In genomic region chr15:89828324-89829145, GRCh38 we compare ENCODE assay signal across 11 cellular contexts. TPM values are rescaled to one million over a fixed set of nuclear protein-coding genes. Genes with fewer than 3 reads are reported as not detected.
DNase-seq lines count a peak whose midpoint lies in the region; ATAC-seq and TF ChIP-seq lines count a peak whose summit lies in the region.
"Had no signal": no experiment of that assay in that cellular context is flagged by ENCODE, and none has a peak within 500 bp of the region (broad histone marks: within the 10 kb centered on the region; RNA-seq: fewer than 3 reads in every experiment).

No MANE protein-coding gene starts in this region.

- H3K14ac ChIP-seq in trophoblast cell (ENCODE audit: low read length): peak overlapping the region; percentile 1

- intact Hi-C loops in heart left ventricle (cut with DNase I): loop anchor here in 2 of 10 donors (10.0 kb wide), 1 partner anchor 54 kb away; the partner anchor contains the start of gene MESP2 (in 2 of the 2)

- no peak overlapping the region for H3K18ac ChIP-seq in trophoblast cell (ENCODE audit: low read length)

- no peak overlapping the region for H2AFZ ChIP-seq in trophoblast cell (ENCODE audit: insufficient read depth, low read length, poor library complexity)

- no peak overlapping the region for H3K9ac ChIP-seq in trophoblast cell (ENCODE audit: low read length)
- H3K9ac ChIP-seq: KMS-11 had no signal

- no peak overlapping the region for H3K4ac ChIP-seq in trophoblast cell (ENCODE audit: low read depth, low read length)

- H4K8ac ChIP-seq in trophoblast cell (ENCODE audit: low read depth, low read length): no peak overlapping the region

- TF ChIP-seq CTCF in VCaP (conservative IDR thresholded peaks at IDR 0.05) (no peak), heart left ventricle (IDR thresholded peaks at IDR 0.05) (peak in 2 of 12 donors; percentile 12 to 13)

- no peak for TF ChIP-seq POLR2A in heart left ventricle (IDR thresholded peaks at IDR 0.05)

- H3K4me2 ChIP-seq in trophoblast cell (ENCODE audit: low read length): no peak overlapping the region
- H3K4me2 ChIP-seq: KMS-11 had no signal

- H3K79me1 ChIP-seq in trophoblast cell (ENCODE audit: low read length): no peaks in the 10 kb centered on the region

- no peak overlapping the region for H4K12ac ChIP-seq in trophoblast cell (ENCODE audit: low read depth, low read length)

- H3K27me3 ChIP-seq in heart left ventricle: no peaks in the 10 kb centered on the region
- no peaks in the 10 kb centered on the region for H3K27me3 ChIP-seq in trophoblast cell (ENCODE audit: insufficient read depth, low read length)

- 26 to 46% (median 33%) methylated on average over 13 to 16 of the region's 16 CpGs for WGBS in heart left ventricle, 4 donors
- no CpG with 5 or more reads among the region's 16 CpGs for WGBS in trophoblast cell (ENCODE audit: extremely low coverage, insufficient coverage, insufficient read length)

- H2BK5ac ChIP-seq in trophoblast cell (ENCODE audit: low read depth, low read length, poor library complexity): no peak overlapping the region

- no peak overlapping the region for H4K91ac ChIP-seq in trophoblast cell (ENCODE audit: low read depth, low read length)

- H3K79me2 ChIP-seq in trophoblast cell (ENCODE audit: control insufficient read depth, insufficient read depth, low read length, poor library complexity): no peaks in the 10 kb centered on the region

- H3K4me1 ChIP-seq in heart left ventricle (peaks cover 0 to 56% (median 14%) of the 10 kb centered on the region in 12 donors), trophoblast cell (ENCODE audit: control insufficient read depth in 1 of 2, insufficient read depth in 2 of 2, low read length in 2 of 2) (peaks cover 8 to 16% of the 10 kb centered on the region in 2 experiments)

- peak; percentile 29 to 82 (median 78) for ATAC-seq in heart left ventricle
- no peak for ATAC-seq in HG03097 (IDR thresholded peaks at IDR 0.05; ENCODE audit: low FRiP score, unreplicated experiment)
- no peak for ATAC-seq in HG03442 (IDR thresholded peaks at IDR 0.05; ENCODE audit: unreplicated experiment)

- peak overlapping the region in 1 of 12 donors; percentile 5 for H3K4me3 ChIP-seq in heart left ventricle
- H3K4me3 ChIP-seq in trophoblast cell (ENCODE audit: low read depth, low read length): no peak overlapping the region

- H3K27ac ChIP-seq in VCaP (peak overlapping the region; percentile 31; the same call in 1 of the 2 replicates), heart left ventricle (peak overlapping the region in 10 of 12 donors; percentile 0 to 66 (median 33)), trophoblast cell (ENCODE audit: low read depth, low read length) (no peak overlapping the region)
- H3K27ac ChIP-seq: KMS-11 had no signal

- DNase-seq in D341Med (ENCODE audit: low spot score) (peak; percentile 26), heart left ventricle (peak; percentile 45 to 79 (median 53)), trophoblast cell (peak in 1 of 2 donors; percentile 63), NCI-H774 (lab: John Stamatoyannopoulos, UW) (no peak)
- DNase-seq in stimulated activated CD4-positive, alpha-beta T cell treated with anti-CD3 and anti-CD28 coated beads, Interleukin-2, amount 100 ng/mL, for 48 hours: no peak
- DNase-seq: DMS153 had no signal

- H2BK120ac ChIP-seq in trophoblast cell (ENCODE audit: insufficient read depth, low read length, poor library complexity): no peak overlapping the region

- H2AK5ac ChIP-seq in trophoblast cell (ENCODE audit: low read length): no peak overlapping the region

- H3K36me3 ChIP-seq in heart left ventricle: peaks cover 0 to 16% (median 12%) of the 10 kb centered on the region in 9 donors
- peaks cover under 1 to 2% of the 10 kb centered on the region in 2 experiments for H3K36me3 ChIP-seq in trophoblast cell (ENCODE audit: control insufficient read depth in 1 of 2, insufficient read depth in 2 of 2, low read length in 2 of 2)

- H3K23ac ChIP-seq in trophoblast cell (ENCODE audit: low read length): no peak overlapping the region

- H2BK12ac ChIP-seq in trophoblast cell (ENCODE audit: low read length): peak overlapping the region; percentile 0

- no peaks in the 10 kb centered on the region for H3K9me3 ChIP-seq in heart left ventricle
- H3K9me3 ChIP-seq in trophoblast cell (ENCODE audit: insufficient read depth, low read depth, low read length): peaks cover 2% of the 10 kb centered on the region

RNA-seq across cellular contexts. Expression of gene ANPEP, which starts 13.9 kb away (rescaled TPM):
- total RNA-seq in heart left ventricle: 10 to 100 TPM in 3 of 9 donors, 1 to 10 TPM in 6; 1.1 to 37.6 (median 6.7) TPM
- polyA plus RNA-seq in heart left ventricle: 1 to 10 TPM; 4.6 to 9.2 TPM
- 0.23 and 0.40 TPM in 2 replicates for polyA plus RNA-seq in trophoblast cell (2013)

RNA-seq across cellular contexts. Expression of gene MESP2, which starts 52.4 kb away (rescaled TPM):
- total RNA-seq in heart left ventricle: under 1 TPM in 3 of 9 donors, not detected in 6; 0.16 to 0.64 (median 0.52) TPM
- polyA plus RNA-seq in heart left ventricle: under 1 TPM in 1 of 2 donors, not detected in 1; 0.65 TPM
- polyA plus RNA-seq in trophoblast cell (2013): 0.10 and 0.22 TPM in 2 replicates
- total RNA-seq: T-helper 1 cell treated with Interleukin-12 subunit alpha and Interleukin-12 subunit beta and Interleukin-4 antibody, amounts not matched to agents 30 ng/mL and 1 ng/mL, for 36 hours had no signal

Comparison
In these comparisons a context has a peak if more than half of its experiments do, and no peak if none do; other contexts are left out.
1. DNase-seq: peak in D341Med (single experiment) and heart left ventricle (5 of 5); none in stimulated activated CD4-positive, alpha-beta T cell treated with anti-CD3 and anti-CD28 coated beads, Interleukin-2, amount 100 ng/mL, for 48 hours (0 of 2) and NCI-H774 (single experiment).
2. ATAC-seq: peak in heart left ventricle (4 of 4); none in HG03097 (single experiment) and HG03442 (single experiment).